ENCODE assay signal across 27 cellular contexts in genomic region chr18:58728719-58729118, GRCh38.
"Had no signal": no experiment of that assay in that cellular context is flagged by ENCODE, and none has a peak within 500 bp of the region (broad histone marks: within the 10 kb centered on the region; RNA-seq: fewer than 3 reads in every experiment).

No MANE protein-coding gene starts in this region.

- H3K9ac ChIP-seq: neural progenitor cell had no signal

- H3K36me3 Mint-ChIP-seq: natural killer cell had no signal

- H3K4me1 ChIP-seq: neural progenitor cell, right atrium auricular region, tibial nerve, uterus had no signal

- H2AFZ ChIP-seq: neural progenitor cell had no signal

- DNase-seq: islet precursor cell; left ventricle myocardium inferior; mesendoderm; naive B cell; natural killer cell; nephron progenitor cell; occipital lobe; ovary; right lobe of liver; stimulated activated CD4-positive, alpha-beta T cell treated with anti-CD3 and anti-CD28 coated beads, Interleukin-1b, Interleukin-23, amount 100 ng/mL, for 48 hours; stimulated activated CD4-positive, alpha-beta T cell treated with anti-CD3 and anti-CD28 coated beads, Interleukin-2, amount 100 ng/mL, for 48 hours; stimulated activated CD4-positive, alpha-beta T cell treated with anti-CD3 and anti-CD28 coated beads, Interleukin-4, amount 100 ng/mL, for 4 hours; stimulated activated CD8-positive, alpha-beta memory T cell treated with anti-CD3 and anti-CD28 coated beads, Interleukin-4, amount 100 ng/mL, for 48 hours; stimulated activated naive CD4-positive, alpha-beta T cell treated with Interleukin-2 at 50 U/mL for 16 hours; stimulated activated naive CD8-positive, alpha-beta T cell treated with anti-CD3 and anti-CD28 coated beads, Interleukin-15, amount 100 ng/mL, for 72 hours; substantia nigra; uterus had no signal

- H3K4me3 ChIP-seq: left ventricle myocardium inferior, lung, neural progenitor cell, ovary, right atrium auricular region, right lobe of liver, smooth muscle cell, tibial nerve, uterus had no signal

- H3K27ac ChIP-seq: left ventricle myocardium inferior, neural progenitor cell, neutrophil, ovary, right atrium auricular region, right lobe of liver, tibial nerve, uterus had no signal

- H3K27me3 Mint-ChIP-seq: naive B cell; progenitor cell of endocrine pancreas; stimulated activated memory B cell treated with anti-CD40 and anti-IgM and Interleukin-4, amounts not matched to agents 10 μg/mL and 1 μg/mL and 100 μg/mL, for 72 hours; stimulated activated naive CD8-positive, alpha-beta T cell treated with anti-CD3 and anti-CD28 coated beads, Interleukin-15, amount 100 ng/mL, for 72 hours; type B pancreatic cell had no signal

- ATAC-seq: natural killer cell; right lobe of liver; stimulated activated memory B cell treated with anti-CD40 and anti-IgM and Interleukin-4, amounts not matched to agents 10 μg/mL and 1 μg/mL and 100 μg/mL, for 72 hours; stimulated activated naive CD8-positive, alpha-beta T cell treated with anti-CD3 and anti-CD28 coated beads, Interleukin-15, amount 100 ng/mL, for 72 hours had no signal

- H3K27me3 ChIP-seq: neural progenitor cell, neutrophil, ovary, right atrium auricular region, right lobe of liver, tibial nerve, uterus had no signal

- H3K4me2 ChIP-seq: neural progenitor cell, smooth muscle cell had no signal

- H3K9me3 ChIP-seq: left ventricle myocardium inferior, neutrophil, ovary, right atrium auricular region, right lobe of liver, uterus had no signal

- H3K4me3 Mint-ChIP-seq: mesothelial cell of epicardium; naive B cell; natural killer cell; nephron progenitor cell; neural progenitor cell; stimulated activated memory B cell treated with anti-CD40 and anti-IgM and Interleukin-4, amounts not matched to agents 10 μg/mL and 1 μg/mL and 100 μg/mL, for 72 hours; stimulated activated naive CD8-positive, alpha-beta T cell treated with anti-CD3 and anti-CD28 coated beads, Interleukin-15, amount 100 ng/mL, for 72 hours; type B pancreatic cell had no signal

- H3K9me3 Mint-ChIP-seq: mesothelial cell of epicardium; naive B cell; natural killer cell; nephron progenitor cell; neural progenitor cell; stimulated activated memory B cell treated with anti-CD40 and anti-IgM and Interleukin-4, amounts not matched to agents 10 μg/mL and 1 μg/mL and 100 μg/mL, for 72 hours; stimulated activated naive CD8-positive, alpha-beta T cell treated with anti-CD3 and anti-CD28 coated beads, Interleukin-15, amount 100 ng/mL, for 72 hours; type B pancreatic cell had no signal

- H3K27ac Mint-ChIP-seq: mesothelial cell of epicardium; natural killer cell; neural progenitor cell; progenitor cell of endocrine pancreas; stimulated activated memory B cell treated with anti-CD40 and anti-IgM and Interleukin-4, amounts not matched to agents 10 μg/mL and 1 μg/mL and 100 μg/mL, for 72 hours; stimulated activated naive CD8-positive, alpha-beta T cell treated with anti-CD3 and anti-CD28 coated beads, Interleukin-15, amount 100 ng/mL, for 72 hours had no signal

- H3K4me1 Mint-ChIP-seq: mesothelial cell of epicardium; stimulated activated naive CD8-positive, alpha-beta T cell treated with anti-CD3 and anti-CD28 coated beads, Interleukin-15, amount 100 ng/mL, for 72 hours had no signal

- H3K36me3 ChIP-seq: neural progenitor cell, ovary, uterus had no signal
